In genomic region chr6:99612551-99613397, GRCh38 we compare ENCODE assay signal across 11 cellular contexts. TPM values are rescaled to one million over a fixed set of nuclear protein-coding genes. Genes with fewer than 3 reads are reported as not detected.
DNase-seq lines count a peak whose midpoint lies in the region; ATAC-seq, FAIRE-seq and TF ChIP-seq lines count a peak whose summit lies in the region.
"Had no signal": no experiment of that assay in that cellular context is flagged by ENCODE, and none has a peak within 500 bp of the region (broad histone marks: within the 10 kb centered on the region; RNA-seq: fewer than 3 reads in every experiment).

No MANE protein-coding gene starts in this region.

- H3K36me3 ChIP-seq in endothelial cell of umbilical vein (ENCODE audit: control insufficient read depth in 2 of 2, extremely low read depth in 1 of 2, insufficient read depth in 2 of 2, low read length in 2 of 2) = no peaks in the 10 kb centered on the region
- no peaks in the 10 kb centered on the region for H3K36me3 ChIP-seq in smooth muscle cell (ENCODE audit: low read depth)
- H3K36me3 ChIP-seq: SJSA1 had no signal

- BruUV-seq in endothelial cell of umbilical vein (replicated peaks; lab: Mats Ljungman, UMichigan) = no TSS peak

- H3K4me1 ChIP-seq in endothelial cell of umbilical vein (ENCODE audit: control insufficient read depth, extremely low read depth, insufficient read depth, low read length) (peaks cover 6% of the 10 kb centered on the region), smooth muscle cell (ENCODE audit: low read depth) (peaks cover 16% of the 10 kb centered on the region)

- H3K9me3 ChIP-seq in endothelial cell of umbilical vein (replicated peaks; ENCODE audit: control insufficient read depth, insufficient read depth, low read length) (no peaks in the 10 kb centered on the region), smooth muscle cell (replicated peaks; ENCODE audit: low read depth) (no peaks in the 10 kb centered on the region)

- TF ChIP-seq CTCF in endothelial cell of umbilical vein (IDR thresholded peaks at IDR 0.05; ENCODE audit: extremely low read depth in 1 of 2, insufficient read depth in 1 of 2, low read depth in 1 of 2, low read length in 2 of 2) (no peak), smooth muscle cell (IDR thresholded peaks at IDR 0.05; ENCODE audit: borderline replicate concordance, insufficient read depth, poor library complexity, severe bottlenecking) (no peak), omental fat pad (IDR thresholded peaks at IDR 0.05) (no peak)

- H3K27ac ChIP-seq in endothelial cell of umbilical vein (ENCODE audit: insufficient read depth, low read depth, low read length) = no peak overlapping the region
- no peak overlapping the region for H3K27ac ChIP-seq in smooth muscle cell (ENCODE audit: low read depth)
- H3K27ac ChIP-seq: 22Rv1, SJSA1 had no signal

- CTCF ChIA-PET in endothelial cell of umbilical vein (lab: Charles Lee) = interaction anchor here (0.8 to 1.7 kb wide), 5 partner anchors 8 to 145 kb away, joined by 3 to 7 read pairs (median 3); no protein-coding TSS in a partner anchor

- dilution Hi-C loops in endothelial cell of umbilical vein (cut with MboI; ENCODE audit: extremely low pct_ligation_motif_present, low sequenced_read_pairs) = no loop called here

- ATAC-seq in HG03521 (IDR thresholded peaks at IDR 0.05; ENCODE audit: unreplicated experiment) (peak; percentile 0), omental fat pad (ENCODE audit: low FRiP score) (no peak), HG03025 (IDR thresholded peaks at IDR 0.05; ENCODE audit: low FRiP score, unreplicated experiment) (no peak)

- H2AFZ ChIP-seq in endothelial cell of umbilical vein (ENCODE audit: low read depth, low read length) = peak overlapping the region; percentile 78
- H2AFZ ChIP-seq in smooth muscle cell (ENCODE audit: low read depth) = peak overlapping the region; percentile 74

- FAIRE-seq in endothelial cell of umbilical vein (lab: Jason Lieb, UNC) = no peak

- no peaks in the 10 kb centered on the region for H3F3A ChIP-seq in smooth muscle cell (ENCODE audit: low read depth)

- peak overlapping the region in 1 of 3 experiments; percentile 23 for H3K4me3 ChIP-seq in endothelial cell of umbilical vein (replicated peaks in 1 of 3; ENCODE audit: insufficient read depth in 1 of 3, low read depth in 1 of 3, low read length in 3 of 3)
- H3K4me3 ChIP-seq in smooth muscle cell = peak overlapping the region; percentile 51

- H3K9ac ChIP-seq in endothelial cell of umbilical vein (replicated peaks; ENCODE audit: extremely low read depth, insufficient read depth, low read length) (no peak overlapping the region), smooth muscle cell (ENCODE audit: low read depth) (no peak overlapping the region)

- H3K27me3 ChIP-seq in endothelial cell of umbilical vein (ENCODE audit: control insufficient read depth in 2 of 2, insufficient read depth in 2 of 2, low read length in 2 of 2) (peaks cover 72 to 98% of the 10 kb centered on the region in 2 experiments), smooth muscle cell (ENCODE audit: low read depth) (peaks cover 100% of the 10 kb centered on the region)

- DNase-seq in DMS153 (lab: John Stamatoyannopoulos, UW) (peak; percentile 15), DMS153 treated with DMSO at 0.1 percent for 48 hours (lab: John Stamatoyannopoulos, UW; ENCODE audit: unreplicated experiment) (no peak), endothelial cell of umbilical vein (ENCODE audit: low read depth, low spot score) (no peak), smooth muscle cell (lab: John Stamatoyannopoulos, UW; ENCODE audit: unreplicated experiment) (no peak), NCI-H2029 (lab: John Stamatoyannopoulos, UW) (no peak), omental fat pad (ENCODE audit: low spot score) (no peak)

- intact Hi-C loops in endothelial cell of umbilical vein (cut with micrococcal nuclease) = loop anchor here (2.0 kb wide), 1 partner anchor 92 kb away; no protein-coding TSS in a partner anchor

- no peaks in the 10 kb centered on the region for H3K9me1 ChIP-seq in endothelial cell of umbilical vein (replicated peaks; ENCODE audit: control insufficient read depth, extremely low read depth, insufficient read depth, low read length)

- no peak for TF ChIP-seq POLR2A in endothelial cell of umbilical vein (IDR thresholded peaks at IDR 0.05; ENCODE audit: low read depth, low read length)

- WGBS in smooth muscle cell (ENCODE audit: low lambda C conversion rate) = 8% methylated on average over 54 of the region's 55 CpGs

- POLR2A ChIA-PET in endothelial cell of umbilical vein (lab: Charles Lee) = no interaction called here

- H4K20me1 ChIP-seq in endothelial cell of umbilical vein (replicated peaks; ENCODE audit: control insufficient read depth, extremely low read depth, insufficient read depth, low read length) (no peaks in the 10 kb centered on the region), smooth muscle cell (ENCODE audit: low read depth) (no peaks in the 10 kb centered on the region)

- H3K4me2 ChIP-seq in endothelial cell of umbilical vein (ENCODE audit: insufficient read depth, low read length) (peak overlapping the region; percentile 33), smooth muscle cell (peak overlapping the region; percentile 93)

- H3K79me2 ChIP-seq in endothelial cell of umbilical vein (ENCODE audit: control insufficient read depth, insufficient read depth, low read length) = no peaks in the 10 kb centered on the region
- H3K79me2 ChIP-seq in smooth muscle cell (ENCODE audit: low read depth) = no peaks in the 10 kb centered on the region

TF ChIP-seq in endothelial cell of umbilical vein, 7 proteins besides CTCF, POLR2A, EP300 and RAD21:
- no peak for TF ChIP-seq MYC (IDR thresholded peaks at IDR 0.05; ENCODE audit: low read depth, low read length)
- no peak for TF ChIP-seq POLR2AphosphoS5 (IDR thresholded peaks at IDR 0.05; ENCODE audit: insufficient read depth, low read depth, low read length)
- TF ChIP-seq JUN (IDR thresholded peaks at IDR 0.05; ENCODE audit: borderline replicate concordance, insufficient read depth, insufficient read length, low read depth) = no peak
- TF ChIP-seq EZH2 (IDR thresholded peaks at IDR 0.05; ENCODE audit: borderline replicate concordance, low read depth, low read length, severe bottlenecking) = peak; percentile 52
- no peak for TF ChIP-seq MAX (IDR thresholded peaks at IDR 0.05; ENCODE audit: insufficient read depth, insufficient read length)
- TF ChIP-seq FOS (IDR thresholded peaks at IDR 0.05; ENCODE audit: borderline replicate concordance, insufficient read depth, low read length) = no peak
- no peak for TF ChIP-seq GATA2 (IDR thresholded peaks at IDR 0.05; ENCODE audit: insufficient read depth, insufficient read length, low read depth, low read length)

RNA-seq across cellular contexts. Expression of gene PRDM13, which starts 6.1 kb away (rescaled TPM):
- total RNA-seq in endothelial cell of umbilical vein (not detected in 2 replicates), smooth muscle cell (not detected in 2 replicates), omental fat pad (not detected)
- polyA plus RNA-seq in endothelial cell of umbilical vein (not detected in 2 replicates), smooth muscle cell (not detected in 2 replicates)
- not detected in 2 replicates for polyA plus RNA-seq in endothelial cell of umbilical vein (2011; cell fraction: cytosol; rRNA removed)
- polyA plus RNA-seq in endothelial cell of umbilical vein (2011; cell fraction: nucleus; rRNA removed) = not detected in 2 replicates
- polyA plus RNA-seq in endothelial cell of umbilical vein (2012) = not detected in 2 replicates
- not detected in 2 replicates for polyA minus RNA-seq in endothelial cell of umbilical vein
- not detected for polyA minus RNA-seq in endothelial cell of umbilical vein (2011; cell fraction: cytosol; rRNA and poly(A)+ RNA removed)
- not detected in 2 replicates for polyA minus RNA-seq in endothelial cell of umbilical vein (2011; cell fraction: nucleus; rRNA and poly(A)+ RNA removed)
- total RNA-seq: liver, SJSA1 had no signal
- polyA plus RNA-seq: liver had no signal

RNA-seq across cellular contexts. Expression of gene CCNC, which starts 44.3 kb away (rescaled TPM):
- total RNA-seq in endothelial cell of umbilical vein = 53.1 and 53.5 TPM in 2 replicates
- 13.0 and 18.2 TPM in 2 replicates for polyA plus RNA-seq in endothelial cell of umbilical vein
- 25.9 and 29.7 TPM in 2 replicates for polyA plus RNA-seq in endothelial cell of umbilical vein (2011; cell fraction: cytosol; rRNA removed)
- 42.7 and 58.9 TPM in 2 replicates for polyA plus RNA-seq in endothelial cell of umbilical vein (2011; cell fraction: nucleus; rRNA removed)
- 27.1 and 46.4 TPM in 2 replicates for polyA plus RNA-seq in endothelial cell of umbilical vein (2012)
- 52.7 and 60.8 TPM in 2 replicates for polyA minus RNA-seq in endothelial cell of umbilical vein
- polyA minus RNA-seq in endothelial cell of umbilical vein (2011; cell fraction: cytosol; rRNA and poly(A)+ RNA removed) = 48.6 TPM
- 28.7 and 43.1 TPM in 2 replicates for polyA minus RNA-seq in endothelial cell of umbilical vein (2011; cell fraction: nucleus; rRNA and poly(A)+ RNA removed)
- total RNA-seq in smooth muscle cell = 67.7 and 111 TPM in 2 replicates
- 53.8 and 57.8 TPM in 2 replicates for polyA plus RNA-seq in smooth muscle cell
- total RNA-seq in omental fat pad = 10 to 100 TPM; 49.6 to 59.9 (median 50.3) TPM
